Comparison of ENCODE assay signal across 1 cellular context in genomic region chr10:69334258-69335062, GRCh38.
TF ChIP-seq lines count a peak whose summit lies in the region.

No MANE protein-coding gene starts in this region.

TF ChIP-seq in K562, 482 proteins besides CTCF, POLR2A, EP300 and RAD21 (continued from another document and continues in another):
- TF ChIP-seq ZMIZ1 (IDR thresholded peaks at IDR 0.05; ENCODE audit: low read depth in 2 of 2, low read length in 2 of 2) (0 out of 4 replicates have a peak, but pooled peaks of 1 of the 2 experiments have one; percentile 22), ARID3A (IDR thresholded peaks at IDR 0.05; ENCODE audit: borderline replicate concordance, low read depth, low read length) (no peak), CBFB (CRISPR knock-in tag; IDR thresholded peaks at IDR 0.05) (0 out of 2 replicates have a peak, but pooled peaks have one; percentile 76), TEAD4 (IDR thresholded peaks at IDR 0.05; ENCODE audit: low read length) (peak; percentile 71), TEAD4 (CRISPR knock-in tag; IDR thresholded peaks at IDR 0.05; ENCODE audit: borderline replicate concordance) (no peak), MCM5 (IDR thresholded peaks at IDR 0.05; ENCODE audit: low read depth) (no peak), CREB3L1 (IDR thresholded peaks at IDR 0.05; ENCODE audit: borderline replicate concordance, low read depth) (no peak), ATF2 (CRISPR knock-in tag; IDR thresholded peaks at IDR 0.05) (no peak), ZNF324 (CRISPR knock-in tag; IDR thresholded peaks at IDR 0.05) (no peak), ZNF699 (CRISPR knock-in tag; IDR thresholded peaks at IDR 0.05; ENCODE audit: insufficient replicate concordance) (no peak), MNT (conservative IDR thresholded peaks at IDR 0.05) (peak; percentile 94), POLR2G (IDR thresholded peaks at IDR 0.05; ENCODE audit: low read depth, low read length) (peak; percentile 75), NCOR1 (IDR thresholded peaks at IDR 0.05) (no peak; the same call in 1 of the 2 replicates), RNF2 (IDR thresholded peaks at IDR 0.05) (peak; percentile 33; the same call in 1 of the 2 replicates), MEF2D (tag; conservative IDR thresholded peaks at IDR 0.05; ENCODE audit: low read depth) (no peak), CBFA2T3 (IDR thresholded peaks at IDR 0.05) (peak; percentile 86), PHF8 (IDR thresholded peaks at IDR 0.05; ENCODE audit: borderline replicate concordance, low read length) (peak; percentile 48; the same call in 1 of the 2 replicates), XRCC4 (IDR thresholded peaks at IDR 0.05; ENCODE audit: extremely low read depth, insufficient read depth, insufficient read length) (no peak), MCM7 (IDR thresholded peaks at IDR 0.05) (no peak), ZNF644 (tag; IDR thresholded peaks at IDR 0.05; ENCODE audit: low read depth) (no peak), CLOCK (CRISPR knock-in tag; IDR thresholded peaks at IDR 0.05; ENCODE audit: borderline replicate concordance) (no peak), RBM17 (IDR thresholded peaks at IDR 0.05; ENCODE audit: borderline replicate concordance, low read depth, low read length) (no peak), NFATC3 (IDR thresholded peaks at IDR 0.05) (no peak), GABPB2 (CRISPR knock-in tag; conservative IDR thresholded peaks at IDR 0.05) (no peak), ATF1 (CRISPR knock-in tag; IDR thresholded peaks at IDR 0.05) (no peak), ATF1 (tag; IDR thresholded peaks at IDR 0.05) (peak; percentile 27)
- TF ChIP-seq, protein P1, sequence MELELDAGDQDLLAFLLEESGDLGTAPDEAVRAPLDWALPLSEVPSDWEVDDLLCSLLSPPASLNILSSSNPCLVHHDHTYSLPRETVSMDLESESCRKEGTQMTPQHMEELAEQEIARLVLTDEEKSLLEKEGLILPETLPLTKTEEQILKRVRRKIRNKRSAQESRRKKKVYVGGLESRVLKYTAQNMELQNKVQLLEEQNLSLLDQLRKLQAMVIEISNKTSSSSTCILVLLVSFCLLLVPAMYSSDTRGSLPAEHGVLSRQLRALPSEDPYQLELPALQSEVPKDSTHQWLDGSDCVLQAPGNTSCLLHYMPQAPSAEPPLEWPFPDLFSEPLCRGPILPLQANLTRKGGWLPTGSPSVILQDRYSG (tag; conservative IDR thresholded peaks at IDR 0.05; ENCODE audit: low read depth) = 0 out of 2 replicates have a peak, but pooled peaks have one; percentile 29
- TF ChIP-seq, protein P2, sequence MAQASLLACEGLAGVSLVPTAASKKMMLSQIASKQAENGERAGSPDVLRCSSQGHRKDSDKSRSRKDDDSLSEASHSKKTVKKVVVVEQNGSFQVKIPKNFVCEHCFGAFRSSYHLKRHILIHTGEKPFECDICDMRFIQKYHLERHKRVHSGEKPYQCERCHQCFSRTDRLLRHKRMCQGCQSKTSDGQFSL (CRISPR knock-in tag; IDR thresholded peaks at IDR 0.05) = no peak
- TF ChIP-seq, protein P2 (tag; IDR thresholded peaks at IDR 0.05) = no peak
- TF ChIP-seq, protein P3, sequence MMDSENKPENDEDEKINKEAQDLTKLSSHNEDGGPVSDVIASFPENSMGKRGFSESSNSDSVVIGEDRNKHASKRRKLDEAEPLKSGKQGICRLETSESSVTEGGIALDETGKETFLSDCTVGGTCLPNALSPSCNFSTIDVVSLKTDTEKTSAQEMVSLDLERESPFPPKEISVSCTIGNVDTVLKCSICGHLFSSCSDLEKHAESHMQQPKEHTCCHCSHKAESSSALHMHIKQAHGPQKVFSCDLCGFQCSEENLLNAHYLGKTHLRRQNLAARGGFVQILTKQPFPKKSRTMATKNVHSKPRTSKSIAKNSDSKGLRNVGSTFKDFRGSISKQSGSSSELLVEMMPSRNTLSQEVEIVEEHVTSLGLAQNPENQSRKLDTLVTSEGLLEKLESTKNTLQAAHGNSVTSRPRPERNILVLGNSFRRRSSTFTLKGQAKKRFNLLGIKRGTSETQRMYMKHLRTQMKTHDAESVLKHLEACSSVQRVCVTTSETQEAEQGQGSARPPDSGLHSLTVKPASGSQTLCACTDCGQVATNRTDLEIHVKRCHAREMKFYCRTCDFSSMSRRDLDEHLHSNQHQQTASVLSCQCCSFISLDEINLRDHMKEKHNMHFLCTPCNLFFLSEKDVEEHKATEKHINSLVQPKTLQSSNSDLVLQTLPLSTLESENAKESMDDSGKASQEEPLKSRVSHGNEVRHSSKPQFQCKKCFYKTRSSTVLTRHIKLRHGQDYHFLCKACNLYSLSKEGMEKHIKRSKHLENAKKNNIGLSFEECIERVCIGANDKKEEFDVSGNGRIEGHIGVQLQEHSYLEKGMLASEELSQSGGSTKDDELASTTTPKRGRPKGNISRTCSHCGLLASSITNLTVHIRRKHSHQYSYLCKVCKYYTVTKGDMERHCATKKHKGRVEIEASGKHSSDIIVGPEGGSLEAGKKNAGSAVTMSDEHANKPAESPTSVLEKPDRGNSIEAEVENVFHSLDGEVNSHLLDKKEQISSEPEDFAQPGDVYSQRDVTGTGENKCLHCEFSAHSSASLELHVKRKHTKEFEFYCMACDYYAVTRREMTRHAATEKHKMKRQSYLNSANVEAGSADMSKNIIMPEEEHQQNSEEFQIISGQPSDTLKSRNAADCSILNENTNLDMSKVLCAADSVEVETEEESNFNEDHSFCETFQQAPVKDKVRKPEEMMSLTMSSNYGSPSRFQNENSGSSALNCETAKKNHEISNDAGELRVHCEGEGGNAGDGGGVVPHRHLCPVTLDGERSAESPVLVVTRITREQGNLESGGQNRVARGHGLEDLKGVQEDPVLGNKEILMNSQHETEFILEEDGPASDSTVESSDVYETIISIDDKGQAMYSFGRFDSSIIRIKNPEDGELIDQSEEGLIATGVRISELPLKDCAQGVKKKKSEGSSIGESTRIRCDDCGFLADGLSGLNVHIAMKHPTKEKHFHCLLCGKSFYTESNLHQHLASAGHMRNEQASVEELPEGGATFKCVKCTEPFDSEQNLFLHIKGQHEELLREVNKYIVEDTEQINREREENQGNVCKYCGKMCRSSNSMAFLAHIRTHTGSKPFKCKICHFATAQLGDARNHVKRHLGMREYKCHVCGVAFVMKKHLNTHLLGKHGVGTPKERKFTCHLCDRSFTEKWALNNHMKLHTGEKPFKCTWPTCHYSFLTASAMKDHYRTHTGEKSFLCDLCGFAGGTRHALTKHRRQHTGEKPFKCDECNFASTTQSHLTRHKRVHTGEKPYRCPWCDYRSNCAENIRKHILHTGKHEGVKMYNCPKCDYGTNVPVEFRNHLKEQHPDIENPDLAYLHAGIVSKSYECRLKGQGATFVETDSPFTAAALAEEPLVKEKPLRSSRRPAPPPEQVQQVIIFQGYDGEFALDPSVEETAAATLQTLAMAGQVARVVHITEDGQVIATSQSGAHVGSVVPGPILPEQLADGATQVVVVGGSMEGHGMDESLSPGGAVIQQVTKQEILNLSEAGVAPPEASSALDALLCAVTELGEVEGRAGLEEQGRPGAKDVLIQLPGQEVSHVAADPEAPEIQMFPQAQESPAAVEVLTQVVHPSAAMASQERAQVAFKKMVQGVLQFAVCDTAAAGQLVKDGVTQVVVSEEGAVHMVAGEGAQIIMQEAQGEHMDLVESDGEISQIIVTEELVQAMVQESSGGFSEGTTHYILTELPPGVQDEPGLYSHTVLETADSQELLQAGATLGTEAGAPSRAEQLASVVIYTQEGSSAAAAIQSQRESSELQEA (IDR thresholded peaks at IDR 0.05; ENCODE audit: low read depth) = no peak
- TF ChIP-seq, protein P4, sequence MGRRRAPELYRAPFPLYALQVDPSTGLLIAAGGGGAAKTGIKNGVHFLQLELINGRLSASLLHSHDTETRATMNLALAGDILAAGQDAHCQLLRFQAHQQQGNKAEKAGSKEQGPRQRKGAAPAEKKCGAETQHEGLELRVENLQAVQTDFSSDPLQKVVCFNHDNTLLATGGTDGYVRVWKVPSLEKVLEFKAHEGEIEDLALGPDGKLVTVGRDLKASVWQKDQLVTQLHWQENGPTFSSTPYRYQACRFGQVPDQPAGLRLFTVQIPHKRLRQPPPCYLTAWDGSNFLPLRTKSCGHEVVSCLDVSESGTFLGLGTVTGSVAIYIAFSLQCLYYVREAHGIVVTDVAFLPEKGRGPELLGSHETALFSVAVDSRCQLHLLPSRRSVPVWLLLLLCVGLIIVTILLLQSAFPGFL (CRISPR knock-in tag; IDR thresholded peaks at IDR 0.05) = no peak
